Comparison of ENCODE assay signal across 21 cellular contexts in genomic region chr11:48123249-48123875, GRCh38.
"Had no signal": no experiment of that assay in that cellular context is flagged by ENCODE, and none has a peak within 500 bp of the region (broad histone marks: within the 10 kb centered on the region; RNA-seq: fewer than 3 reads in every experiment).

No MANE protein-coding gene starts in this region.

- FAIRE-seq: bronchial epithelial cell, islet of Langerhans had no signal

- H3K4me3 ChIP-seq: hepatocyte, lower lobe of right lung, tibial nerve had no signal

- H3K4me1 Mint-ChIP-seq: activated CD4-positive, alpha-beta T cell treated with anti-CD3 and anti-CD28 coated beads for 36 hours had no signal

- ATAC-seq: activated CD4-positive, alpha-beta T cell treated with anti-CD3 and anti-CD28 coated beads for 36 hours; left cardiac atrium; lower lobe of right lung; WTC11 had no signal

- H3K27me3 Mint-ChIP-seq: activated CD4-positive, alpha-beta T cell treated with anti-CD3 and anti-CD28 coated beads for 36 hours; dendritic cell treated with granulocyte-macrophage colony-stimulating factor and Interleukin-4, amounts not matched to agents 40 ng/mL and 50 ng/mL, for 4 days had no signal

- H2AFZ ChIP-seq: hepatocyte had no signal

- H3K9me3 ChIP-seq: lower lobe of right lung, tibial nerve had no signal

- H3K27ac ChIP-seq: hepatocyte, lower lobe of right lung, tibial nerve had no signal

- H3K4me1 ChIP-seq: lower lobe of right lung, tibial nerve had no signal

- DNase-seq: activated CD4-positive, alpha-beta T cell treated with anti-CD3 and anti-CD28 coated beads for 36 hours; activated CD4-positive, alpha-beta T cell treated with anti-CD3 and anti-CD28 coated beads, Interleukin-2, amount 50 U/mL, for 48 hours; activated naive CD4-positive, alpha-beta T cell treated with Interleukin-2 at 50 U/mL for 16 hours; activated T-cell treated with anti-CD3 and anti-CD28 coated beads for 4 hours; cerebellar nuclear complex; effector memory CD4-positive, alpha-beta T cell; foreskin fibroblast; left cardiac atrium; lower lobe of right lung; midbrain; nephron progenitor cell; occipital lobe; retina; stimulated activated naive CD4-positive, alpha-beta T cell treated with Interleukin-2 at 50 U/mL for 16 hours had no signal

- H3K27ac Mint-ChIP-seq: activated CD4-positive, alpha-beta T cell treated with anti-CD3 and anti-CD28 coated beads for 36 hours; activated T-helper 2 cell treated with anti-CD3 and anti-CD28 coated beads, Interferon-gamma antibody, Interleukin-2, Interleukin-4, amounts not matched to agents 10 μg/mL and 5 μg/mL and 100 μg/mL, durations not matched to agents 14 hours and 24 hours and 36 hours; WTC11 had no signal

- H3K79me2 ChIP-seq: hepatocyte had no signal

- H3K4me3 Mint-ChIP-seq: activated CD4-positive, alpha-beta T cell treated with anti-CD3 and anti-CD28 coated beads for 36 hours; dendritic cell treated with granulocyte-macrophage colony-stimulating factor and Interleukin-4, amounts not matched to agents 40 ng/mL and 50 ng/mL, for 4 days; nephron progenitor cell; WTC11 had no signal

- H3K27me3 ChIP-seq: hepatocyte, tibial nerve had no signal

- H3K9me3 Mint-ChIP-seq: activated T-helper 2 cell treated with anti-CD3 and anti-CD28 coated beads, Interferon-gamma antibody, Interleukin-2, Interleukin-4, amounts not matched to agents 10 μg/mL and 5 μg/mL and 100 μg/mL, durations not matched to agents 14 hours and 24 hours and 36 hours; dendritic cell treated with granulocyte-macrophage colony-stimulating factor and Interleukin-4, amounts not matched to agents 40 ng/mL and 50 ng/mL, for 4 days; nephron progenitor cell; WTC11 had no signal
